In genomic region chr2:156590313-156590712, GRCh38 we compare ENCODE assay signal across 12 cellular contexts.
"Had no signal": no experiment of that assay in that cellular context is flagged by ENCODE, and none has a peak within 500 bp of the region (broad histone marks: within the 10 kb centered on the region; RNA-seq: fewer than 3 reads in every experiment).

No MANE protein-coding gene starts in this region.

- DNase-seq: activated gamma-delta T cell; activated T-cell treated with anti-CD3 and anti-CD28 coated beads for 4 hours; activated T-cell treated with anti-CD3 and anti-CD28 coated beads, Interleukin-2, amount 50 U/mL, for 48 hours; NCI-H2029 treated with DMSO at 0.1 percent for 48 hours; NK-92 treated with Interleukin-12 subunit alpha and Interleukin-12 subunit beta, amount 100 ng/mL, for 24 hours; Right ventricle myocardium superior had no signal

- H3K4me1 ChIP-seq: Peyer's patch, SJCRH30 had no signal

- H3K27ac ChIP-seq: Peyer's patch, RWPE1, SJCRH30, WERI-Rb-1 had no signal

- H3K27me3 ChIP-seq: Peyer's patch, SJCRH30 had no signal

- ATAC-seq: activated CD4-positive, alpha-beta T cell treated with anti-CD3 and anti-CD28 coated beads for 36 hours had no signal

- H3K36me3 ChIP-seq: Peyer's patch, SJCRH30, WERI-Rb-1 had no signal

- H3K9me3 ChIP-seq: Peyer's patch, SJCRH30, SK-N-SH had no signal

- H3K4me3 ChIP-seq: Peyer's patch, SJCRH30 had no signal

- H3K9ac ChIP-seq: SK-N-SH had no signal
